8 cellular contexts compared by ENCODE assay signal in the genomic region with DNA sequence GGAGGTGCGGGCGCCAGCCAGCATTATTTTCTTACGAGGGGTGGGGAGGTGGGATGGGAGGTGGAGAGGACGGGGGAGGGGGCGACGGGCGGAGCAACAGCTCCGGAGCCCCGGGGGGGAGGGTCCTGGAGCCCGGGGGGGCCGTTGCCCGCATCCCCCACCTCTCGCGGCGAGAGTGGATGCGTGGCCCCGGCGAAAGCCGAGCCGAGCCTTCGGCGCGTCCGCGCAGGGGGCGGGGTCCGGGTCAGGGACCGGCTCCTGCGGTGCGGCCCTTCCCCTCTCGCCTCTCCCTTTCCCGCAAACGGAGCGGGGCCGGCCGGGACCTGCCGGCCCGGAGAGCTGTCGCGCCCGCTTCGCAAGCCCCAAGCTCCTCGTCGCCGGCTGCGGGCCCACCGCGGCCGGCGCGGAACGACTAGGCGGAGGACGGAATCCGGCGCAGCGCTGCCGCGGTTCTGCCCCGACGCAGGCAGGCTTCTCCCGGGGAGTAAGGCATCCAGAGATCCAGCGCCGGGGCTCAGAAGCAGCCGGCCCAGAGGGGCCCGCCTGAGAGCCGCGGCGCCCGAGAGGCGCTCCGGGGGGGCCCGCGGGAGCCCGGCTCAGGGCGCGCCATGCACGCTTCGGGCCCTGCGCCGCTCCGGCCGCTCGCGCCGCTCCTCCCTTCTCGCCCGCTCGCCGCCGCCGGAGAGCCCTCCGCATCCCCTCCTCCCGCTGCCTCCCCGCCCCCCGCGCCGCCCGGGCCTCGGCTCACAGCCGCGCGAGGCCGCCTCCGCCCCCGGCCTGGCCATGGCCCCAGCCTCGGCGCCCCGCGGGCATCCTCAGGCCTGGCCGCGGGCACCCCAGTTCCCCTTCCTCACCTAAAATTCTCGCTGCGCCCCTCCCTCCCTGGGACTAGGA. TPM values are rescaled to one million over a fixed set of nuclear protein-coding genes. Genes with fewer than 3 reads are reported as not detected.
A peak's percentile ranks its signal among the peaks of the same experiment; 100 is the strongest.
DNase-seq lines count a peak whose midpoint lies in the region; ATAC-seq and FAIRE-seq lines count a peak whose summit lies in the region.

No MANE protein-coding gene starts in this region.

- H3K27ac Mint-ChIP-seq in central memory CD8-positive, alpha-beta T cell (ENCODE audit: low read depth), result no peak overlapping the region
- no peak overlapping the region for H3K27ac Mint-ChIP-seq in stimulated activated naive B cell treated with anti-CD40 and anti-IgM and Interleukin-4, amounts not matched to agents 10 μg/mL and 1 μg/mL and 100 μg/mL, for 72 hours

- H3K36me3 Mint-ChIP-seq in central memory CD8-positive, alpha-beta T cell (ENCODE audit: insufficient read depth), result peaks cover 2% of the 10 kb centered on the region
- H3K36me3 Mint-ChIP-seq in stimulated activated naive B cell treated with anti-CD40 and anti-IgM and Interleukin-4, amounts not matched to agents 10 μg/mL and 1 μg/mL and 100 μg/mL, for 72 hours, result no peaks in the 10 kb centered on the region

- no peaks in the 10 kb centered on the region for H3K9me3 Mint-ChIP-seq in central memory CD8-positive, alpha-beta T cell
- no peaks in the 10 kb centered on the region for H3K9me3 Mint-ChIP-seq in stimulated activated naive B cell treated with anti-CD40 and anti-IgM and Interleukin-4, amounts not matched to agents 10 μg/mL and 1 μg/mL and 100 μg/mL, for 72 hours

- ATAC-seq in central memory CD8-positive, alpha-beta T cell (replicated peaks; ENCODE audit: extremely low read depth, poor library complexity, severe bottlenecking), result peak; percentile 22
- ATAC-seq in left lobe of liver (peak; percentile 58), GM21423 (IDR thresholded peaks at IDR 0.05; ENCODE audit: unreplicated experiment) (no peak)
- peak; percentile 49 to 53 for ATAC-seq in stimulated activated naive B cell treated with anti-CD40 and anti-IgM and Interleukin-4, amounts not matched to agents 10 μg/mL and 1 μg/mL and 100 μg/mL, for 72 hours (replicated peaks)

- peaks cover 58% of the 10 kb centered on the region for H3K27me3 Mint-ChIP-seq in central memory CD8-positive, alpha-beta T cell
- H3K27me3 Mint-ChIP-seq in stimulated activated naive B cell treated with anti-CD40 and anti-IgM and Interleukin-4, amounts not matched to agents 10 μg/mL and 1 μg/mL and 100 μg/mL, for 72 hours, result peaks cover 52 to 60% of the 10 kb centered on the region in 2 donors

- no peaks in the 10 kb centered on the region for H3K4me1 Mint-ChIP-seq in central memory CD8-positive, alpha-beta T cell
- H3K4me1 Mint-ChIP-seq in stimulated activated naive B cell treated with anti-CD40 and anti-IgM and Interleukin-4, amounts not matched to agents 10 μg/mL and 1 μg/mL and 100 μg/mL, for 72 hours, result peaks cover 4 to 8% of the 10 kb centered on the region in 2 donors

- DNase-seq in COLO668 (lab: John Stamatoyannopoulos, UW; ENCODE audit: unreplicated experiment) (peak; percentile 46), HTR-8/SVneo (ENCODE audit: insufficient read length, low spot score) (peak; percentile 15), left lobe of liver (ENCODE audit: low spot score) (no peak), NCI-H1092 (lab: John Stamatoyannopoulos, UW) (no peak), SW480 (ENCODE audit: low spot score) (no peak)
- DNase-seq in central memory CD8-positive, alpha-beta T cell (ENCODE audit: low spot score in 2 of 2), result no peak
- no peak for DNase-seq in stimulated activated naive B cell treated with anti-CD40 and anti-IgM and Interleukin-4, amounts not matched to agents 10 μg/mL and 1 μg/mL and 100 μg/mL, for 72 hours

- no peak for FAIRE-seq in HTR-8/SVneo (lab: Jason Lieb, UNC)

- H3K4me3 Mint-ChIP-seq in central memory CD8-positive, alpha-beta T cell, result peak overlapping the region; percentile 59
- H3K4me3 Mint-ChIP-seq in stimulated activated naive B cell treated with anti-CD40 and anti-IgM and Interleukin-4, amounts not matched to agents 10 μg/mL and 1 μg/mL and 100 μg/mL, for 72 hours, result peak overlapping the region; percentile 50 to 72

RNA-seq across cellular contexts. Expression of gene ADCY5, which starts 0.4 kb away (rescaled TPM):
- 3.8 TPM for total RNA-seq in left lobe of liver

Comparison
In these comparisons a context has a peak if more than half of its experiments do, and no peak if none do; other contexts are left out.
1. DNase-seq: peak in COLO668 (single experiment) and HTR-8/SVneo (single experiment); none in central memory CD8-positive, alpha-beta T cell (0 of 2), left lobe of liver (single experiment), stimulated activated naive B cell treated with anti-CD40 and anti-IgM and Interleukin-4, amounts not matched to agents 10 μg/mL and 1 μg/mL and 100 μg/mL, for 72 hours (single experiment), NCI-H1092 (single experiment) and SW480 (single experiment).